Comparison of ENCODE assay signal across 8 cellular contexts in the genomic region with DNA sequence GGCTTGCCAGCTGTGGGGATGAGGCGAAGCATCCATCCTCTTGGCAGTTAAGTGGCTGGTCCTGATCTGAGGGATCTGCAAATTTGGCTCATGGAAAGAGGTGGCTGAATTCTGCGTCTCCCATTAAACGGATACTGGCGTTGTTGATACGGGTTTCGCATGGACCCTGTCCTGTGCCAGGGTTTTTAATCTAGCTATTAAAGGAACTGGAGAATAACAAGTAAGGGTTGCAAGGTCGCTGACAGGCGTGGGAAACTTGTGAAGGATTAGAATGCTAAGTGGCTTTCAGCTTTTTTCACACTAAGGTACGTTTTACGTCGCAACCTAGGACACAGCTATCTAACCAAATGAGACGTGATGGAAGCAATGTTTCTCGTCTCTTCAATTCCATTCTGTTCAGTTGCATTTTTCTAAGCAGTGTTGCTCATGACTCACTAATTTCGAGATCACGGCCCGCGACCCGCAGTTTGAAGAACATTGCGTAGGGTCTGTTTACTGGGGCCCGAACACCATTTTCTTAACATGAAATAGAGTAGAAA. TPM values are rescaled to one million over a fixed set of nuclear protein-coding genes. Genes with fewer than 3 reads are reported as not detected.
DNase-seq lines count a peak whose midpoint lies in the region; ATAC-seq lines count a peak whose summit lies in the region.

No MANE protein-coding gene starts in this region.

- peak overlapping the region; percentile 99 for H3K27ac Mint-ChIP-seq in activated naive CD8-positive, alpha-beta T cell treated with anti-CD3 and anti-CD28 coated beads for 36 hours

- H3K27me3 Mint-ChIP-seq in activated naive CD8-positive, alpha-beta T cell treated with anti-CD3 and anti-CD28 coated beads for 36 hours = no peaks in the 10 kb centered on the region

- H3K4me3 ChIP-seq in ACC112 (ENCODE audit: low read depth, low read length) (peak overlapping the region; percentile 98), MG63 (peak overlapping the region; percentile 99)

- H2AFZ ChIP-seq in ACC112 (ENCODE audit: low read length, unreplicated experiment) = peak overlapping the region; percentile 98

- H3K36me3 Mint-ChIP-seq in activated naive CD8-positive, alpha-beta T cell treated with anti-CD3 and anti-CD28 coated beads for 36 hours = peaks cover 36% of the 10 kb centered on the region

- H3K27ac ChIP-seq in ACC112 (ENCODE audit: low read depth, low read length) = peak overlapping the region; percentile 96

- H3K9me3 Mint-ChIP-seq in activated naive CD8-positive, alpha-beta T cell treated with anti-CD3 and anti-CD28 coated beads for 36 hours = no peaks in the 10 kb centered on the region

- H3K27me3 ChIP-seq in ACC112 (ENCODE audit: insufficient read depth, low read length) (no peaks in the 10 kb centered on the region), MG63 (no peaks in the 10 kb centered on the region)

- H3K4me1 Mint-ChIP-seq in activated naive CD8-positive, alpha-beta T cell treated with anti-CD3 and anti-CD28 coated beads for 36 hours = peaks cover 27% of the 10 kb centered on the region

- peak overlapping the region; percentile 93 for H3K4me3 Mint-ChIP-seq in activated naive CD8-positive, alpha-beta T cell treated with anti-CD3 and anti-CD28 coated beads for 36 hours

- peaks cover 22% of the 10 kb centered on the region for H3K4me1 ChIP-seq in ACC112 (ENCODE audit: control insufficient read depth, insufficient read depth, low read length, unreplicated experiment)

- H3K36me3 ChIP-seq in ACC112 (ENCODE audit: insufficient read depth, low read length) (peaks cover 12% of the 10 kb centered on the region; the same call in 1 of the 2 replicates), MG63 (peaks cover 28% of the 10 kb centered on the region)

- peak; percentile 11 for ATAC-seq in GM19035 (IDR thresholded peaks at IDR 0.05; ENCODE audit: unreplicated experiment)

- DNase-seq in MG63 (no peak), hepatic stellate cell (ENCODE audit: low spot score) (peak; percentile 47), D341Med (ENCODE audit: low spot score) (no peak), GM19240 (ENCODE audit: insufficient read length, low spot score) (no peak)
- peak; percentile 33 for DNase-seq in activated naive CD8-positive, alpha-beta T cell treated with anti-CD3 and anti-CD28 coated beads for 36 hours
- peak; percentile 51 for DNase-seq in stimulated activated CD4-positive, alpha-beta T cell treated with anti-CD3 and anti-CD28 coated beads, Interleukin-1b, Interleukin-23, amount 100 ng/mL, for 48 hours

- peaks cover 53% of the 10 kb centered on the region for H3K79me2 ChIP-seq in ACC112 (ENCODE audit: control insufficient read depth, insufficient read depth, low read length, unreplicated experiment)

- no peaks in the 10 kb centered on the region for H3K9me3 ChIP-seq in MG63

RNA-seq across cellular contexts. Expression of gene GMNN, which starts 0.9 kb away (rescaled TPM):
- 35.5 and 42.3 TPM in 2 replicates for total RNA-seq in MG63 (2014; rRNA removed; shearing (Covaris generic); ENCODE audit: low replicate concordance)
- 10 to 100 TPM; 74.1 to 75.8 TPM for total RNA-seq in activated naive CD8-positive, alpha-beta T cell treated with anti-CD3 and anti-CD28 coated beads for 36 hours

RNA-seq across cellular contexts. Expression of gene ARMH2, which starts 23.1 kb away (rescaled TPM):
- total RNA-seq in MG63 (2014; rRNA removed; shearing (Covaris generic); ENCODE audit: low replicate concordance) = not detected in 2 replicates
- total RNA-seq in activated naive CD8-positive, alpha-beta T cell treated with anti-CD3 and anti-CD28 coated beads for 36 hours = not detected

RNA-seq across cellular contexts. Expression of gene C6orf62, which starts 56.6 kb away (rescaled TPM):
- 59.1 and 89.8 TPM in 2 replicates for total RNA-seq in MG63 (2014; rRNA removed; shearing (Covaris generic); ENCODE audit: low replicate concordance)
- total RNA-seq in activated naive CD8-positive, alpha-beta T cell treated with anti-CD3 and anti-CD28 coated beads for 36 hours = 100 to 1,000 TPM; 110 to 111 TPM

Comparison
In these comparisons a context has a peak if more than half of its experiments do, and no peak if none do; other contexts are left out.
1. DNase-seq: peak in activated naive CD8-positive, alpha-beta T cell treated with anti-CD3 and anti-CD28 coated beads for 36 hours (single experiment), hepatic stellate cell (single experiment) and stimulated activated CD4-positive, alpha-beta T cell treated with anti-CD3 and anti-CD28 coated beads, Interleukin-1b, Interleukin-23, amount 100 ng/mL, for 48 hours (single experiment); none in MG63 (single experiment), D341Med (single experiment) and GM19240 (single experiment).